26 cellular contexts compared by ENCODE assay signal in the genomic region with DNA sequence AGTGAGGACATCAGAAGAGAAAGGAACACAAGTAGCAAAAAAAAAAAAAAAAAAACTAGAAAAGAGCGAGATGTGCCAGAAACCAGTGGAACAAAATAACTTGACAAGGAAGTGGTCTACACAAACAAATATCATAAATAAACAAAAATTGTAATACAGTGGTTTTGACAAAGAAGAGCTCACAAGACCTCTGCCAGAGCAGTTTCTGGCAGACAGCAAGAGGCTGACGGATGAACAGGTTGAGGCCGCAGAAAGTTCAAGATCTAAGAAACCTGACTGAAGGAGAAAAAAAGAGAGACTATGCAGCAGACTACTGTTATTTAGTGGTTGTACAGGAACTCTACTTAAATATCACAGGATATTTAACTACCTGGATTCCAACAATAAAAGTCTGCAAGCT.
"Had no signal": no experiment of that assay in that cellular context is flagged by ENCODE, and none has a peak within 500 bp of the region (broad histone marks: within the 10 kb centered on the region; RNA-seq: fewer than 3 reads in every experiment).

No MANE protein-coding gene starts in this region.

- H3K36me3 Mint-ChIP-seq: activated CD4-positive, alpha-beta memory T cell treated with anti-CD3 and anti-CD28 coated beads for 36 hours had no signal

- H3K9me3 Mint-ChIP-seq: activated CD4-positive, alpha-beta memory T cell treated with anti-CD3 and anti-CD28 coated beads for 36 hours; activated naive CD4-positive, alpha-beta T cell treated with anti-CD3 and anti-CD28 coated beads, Interleukin-2, amount 50 U/mL, for 24 hours; activated naive CD8-positive, alpha-beta T cell treated with anti-CD3 and anti-CD28 coated beads, Interleukin-2, amount 10 ng/mL, durations not matched to agents 7 days and 5 days; activated T-helper 2 cell treated with anti-CD3 and anti-CD28 coated beads, Interferon-gamma antibody, Interleukin-2, Interleukin-4, amounts not matched to agents 10 μg/mL and 5 μg/mL and 100 μg/mL, durations not matched to agents 14 hours and 24 hours and 36 hours; T-helper 1 cell treated with Interleukin-12 subunit alpha and Interleukin-12 subunit beta and Interleukin-4 antibody, amounts not matched to agents 30 μg/mL and 1 μg/mL, for 36 hours; T-helper 2 cell treated with Interferon-gamma antibody and Interleukin-4, amounts not matched to agents 5 μg/mL and 100 μg/mL, for 36 hours had no signal

- ATAC-seq: activated CD8-positive, alpha-beta memory T cell treated with anti-CD3 and anti-CD28 coated beads, Interleukin-2, amount 10 ng/mL, durations not matched to agents 7 days and 5 days; Panc1 had no signal

- H3K27me3 Mint-ChIP-seq: activated CD4-positive, alpha-beta memory T cell treated with anti-CD3 and anti-CD28 coated beads for 36 hours; activated CD8-positive, alpha-beta memory T cell treated with anti-CD3 and anti-CD28 coated beads, Interleukin-2, amount 10 ng/mL, durations not matched to agents 7 days and 5 days; activated naive CD4-positive, alpha-beta T cell treated with anti-CD3 and anti-CD28 coated beads, Interleukin-2, amount 50 U/mL, for 24 hours; activated naive CD8-positive, alpha-beta T cell treated with anti-CD3 and anti-CD28 coated beads, Interleukin-2, amount 10 ng/mL, durations not matched to agents 7 days and 5 days had no signal

- H3K4me1 Mint-ChIP-seq: activated CD8-positive, alpha-beta memory T cell treated with anti-CD3 and anti-CD28 coated beads, Interleukin-2, amount 10 ng/mL, durations not matched to agents 7 days and 5 days; activated naive CD8-positive, alpha-beta T cell treated with anti-CD3 and anti-CD28 coated beads, Interleukin-2, amount 10 ng/mL, durations not matched to agents 7 days and 5 days had no signal

- DNase-seq: activated CD4-positive, alpha-beta memory T cell treated with anti-CD3 and anti-CD28 coated beads for 36 hours; activated CD4-positive, alpha-beta T cell treated with anti-CD3 and anti-CD28 coated beads for 4 hours; activated CD4-positive, alpha-beta T cell treated with anti-CD3 and anti-CD28 coated beads, Interleukin-2, amount 50 U/mL, for 1 hour; activated CD4-positive, CD25-positive, alpha-beta regulatory T cell treated with anti-CD3 and anti-CD28 coated beads, Interleukin-2, amount 50 U/mL, for 72 hours; activated CD8-positive, alpha-beta memory T cell treated with anti-CD3 and anti-CD28 coated beads for 24 hours; activated CD8-positive, alpha-beta memory T cell treated with anti-CD3 and anti-CD28 coated beads, Interleukin-2, amount 10 ng/mL, durations not matched to agents 7 days and 5 days; activated CD8-positive, alpha-beta memory T cell treated with anti-CD3 and anti-CD28 coated beads, Interleukin-2, amount 50 U/mL, for 48 hours; activated gamma-delta T cell; activated naive CD4-positive, alpha-beta T cell treated with Interleukin-2 at 50 U/mL for 16 hours; activated naive CD8-positive, alpha-beta T cell treated with anti-CD3 and anti-CD28 coated beads, Interleukin-2, amount 10 ng/mL, durations not matched to agents 7 days and 5 days; amygdala; MM.1S; MV-4-11; NCI-H1092; NCI-H1436 treated with DMSO at 0.1 percent for 48 hours; NCI-H1694 treated with DMSO at 0.1 percent for 48 hours; NCI-H2029; NCI-H345; NCI-H524 treated with DMSO at 0.1 percent for 48 hours; SHP77; SJCRH30 had no signal

- H3K27ac Mint-ChIP-seq: activated CD4-positive, alpha-beta memory T cell treated with anti-CD3 and anti-CD28 coated beads for 36 hours; activated CD8-positive, alpha-beta memory T cell treated with anti-CD3 and anti-CD28 coated beads, Interleukin-2, amount 10 ng/mL, durations not matched to agents 7 days and 5 days; activated naive CD4-positive, alpha-beta T cell treated with anti-CD3 and anti-CD28 coated beads, Interleukin-2, amount 50 U/mL, for 24 hours; activated T-helper 2 cell treated with anti-CD3 and anti-CD28 coated beads, Interferon-gamma antibody, Interleukin-2, Interleukin-4, amounts not matched to agents 10 μg/mL and 5 μg/mL and 100 μg/mL, durations not matched to agents 14 hours and 24 hours and 36 hours; T-helper 1 cell treated with Interleukin-12 subunit alpha and Interleukin-12 subunit beta and Interleukin-4 antibody, amounts not matched to agents 30 μg/mL and 1 μg/mL, for 36 hours; T-helper 2 cell treated with Interferon-gamma antibody and Interleukin-4, amounts not matched to agents 5 μg/mL and 100 μg/mL, for 36 hours had no signal

- H3K4me3 Mint-ChIP-seq: activated CD4-positive, alpha-beta memory T cell treated with anti-CD3 and anti-CD28 coated beads for 36 hours; activated CD8-positive, alpha-beta memory T cell treated with anti-CD3 and anti-CD28 coated beads, Interleukin-2, amount 10 ng/mL, durations not matched to agents 7 days and 5 days; activated naive CD4-positive, alpha-beta T cell treated with anti-CD3 and anti-CD28 coated beads, Interleukin-2, amount 50 U/mL, for 24 hours; activated naive CD8-positive, alpha-beta T cell treated with anti-CD3 and anti-CD28 coated beads, Interleukin-2, amount 10 ng/mL, durations not matched to agents 7 days and 5 days; T-helper 1 cell treated with Interleukin-12 subunit alpha and Interleukin-12 subunit beta and Interleukin-4 antibody, amounts not matched to agents 30 μg/mL and 1 μg/mL, for 36 hours; T-helper 2 cell treated with Interferon-gamma antibody and Interleukin-4, amounts not matched to agents 5 μg/mL and 100 μg/mL, for 36 hours had no signal
